ENCODE assay signal across 10 cellular contexts in genomic region chr18:36149514-36150289, GRCh38. TPM values are rescaled to one million over a fixed set of nuclear protein-coding genes. Genes with fewer than 3 reads are reported as not detected.
DNase-seq lines count a peak whose midpoint lies in the region; ATAC-seq and TF ChIP-seq lines count a peak whose summit lies in the region.
"Had no signal": no experiment of that assay in that cellular context is flagged by ENCODE, and none has a peak within 500 bp of the region (broad histone marks: within the 10 kb centered on the region; RNA-seq: fewer than 3 reads in every experiment).

No MANE protein-coding gene starts in this region.

- intact Hi-C loops in tibial artery (cut with DNase I; ENCODE audit: low total_unique reads), result no loop called here

- H3K9me2 ChIP-seq in Karpas-422 (replicated peaks; ENCODE audit: insufficient read depth, low read length), result no peaks in the 10 kb centered on the region

- no peak overlapping the region for H3K4me3 Mint-ChIP-seq in T-cell

- H3K27me3 Mint-ChIP-seq in T-cell, result no peaks in the 10 kb centered on the region

- H3K9me3 Mint-ChIP-seq in T-cell, result no peaks in the 10 kb centered on the region

- H3K79me2 ChIP-seq in Karpas-422 (ENCODE audit: low read length), result peaks cover 19% of the 10 kb centered on the region

- peaks cover 80% of the 10 kb centered on the region for H3K36me3 ChIP-seq in Karpas-422 (ENCODE audit: insufficient read depth, low read length)
- H3K36me3 ChIP-seq in tibial artery, result peaks cover 77 to 100% (median 80%) of the 10 kb centered on the region in 3 donors

- TF ChIP-seq CTCF in GM13976 (IDR thresholded peaks at IDR 0.05; ENCODE audit: borderline replicate concordance, control extremely low read depth, extremely low read depth, insufficient read depth, missing control alignments) (no peak), tibial artery (IDR thresholded peaks at IDR 0.05) (no peak)

- H3K27me3 ChIP-seq in Karpas-422 (ENCODE audit: low read length) (no peaks in the 10 kb centered on the region), tibial artery (no peaks in the 10 kb centered on the region)

- H3K4me2 ChIP-seq in Karpas-422 (ENCODE audit: low read depth, low read length, poor library complexity, severe bottlenecking), result peak overlapping the region; percentile 62

- in situ Hi-C loops in GM13976 (cut with MboI; ENCODE audit: low sequenced_read_pairs, unreplicated experiment), result no loop called here

- no peak overlapping the region for H2AFZ ChIP-seq in Karpas-422 (ENCODE audit: low read length)

- peak overlapping the region; percentile 38; the same call in 1 of the 2 replicates for H3K4me3 ChIP-seq in Karpas-422 (ENCODE audit: low read length)
- no peak overlapping the region for H3K4me3 ChIP-seq in tibial artery

- H4K20me1 ChIP-seq in Karpas-422 (ENCODE audit: insufficient read depth, low read depth, low read length), result no peaks in the 10 kb centered on the region

- no peak overlapping the region for H3K27ac Mint-ChIP-seq in T-cell

- peak; percentile 99 for ATAC-seq in GM19351 (IDR thresholded peaks at IDR 0.05; ENCODE audit: unreplicated experiment)
- ATAC-seq in HG02870 (IDR thresholded peaks at IDR 0.05; ENCODE audit: unreplicated experiment), result peak; percentile 96
- no peak for ATAC-seq in T-cell (replicated peaks in 1 of 4)

- CTCF ChIA-PET in T-cell (lab: Charles Lee), result no interaction called here

- peaks cover 36% of the 10 kb centered on the region for H3K4me1 ChIP-seq in Karpas-422 (ENCODE audit: low read length)
- no peaks in the 10 kb centered on the region for H3K4me1 ChIP-seq in tibial artery

- H3K27ac ChIP-seq in Karpas-422 (ENCODE audit: low read length), result peak overlapping the region; percentile 88
- no peak overlapping the region for H3K27ac ChIP-seq in tibial artery
- H3K27ac ChIP-seq: HL-60 had no signal

- POLR2A ChIA-PET in T-cell (lab: Charles Lee), result interaction anchor here (0.5 to 0.6 kb wide), 2 partner anchors 8 to 26 kb away, joined by 3 read pairs; no protein-coding TSS in a partner anchor

- peak; percentile 49 for DNase-seq in GM13976 (ENCODE audit: low spot score)
- peak; percentile 89 for DNase-seq in Karpas-422
- DNase-seq in LoVo (ENCODE audit: low spot score), result no peak
- DNase-seq in H4 (ENCODE audit: low spot score), result no peak
- no peak for DNase-seq in T-cell
- DNase-seq in tibial artery, result no peak
- DNase-seq: activated naive CD4-positive, alpha-beta T cell had no signal

- H3K4me1 Mint-ChIP-seq in T-cell, result peaks cover 5 to 19% (median 13%) of the 10 kb centered on the region in 3 donors

- no peaks in the 10 kb centered on the region for H3K9me3 ChIP-seq in Karpas-422 (ENCODE audit: low read length)
- no peaks in the 10 kb centered on the region for H3K9me3 ChIP-seq in tibial artery

- peaks cover 60% of the 10 kb centered on the region for H3K36me3 Mint-ChIP-seq in T-cell

- H3K9ac ChIP-seq in Karpas-422 (ENCODE audit: low read length), result peak overlapping the region; percentile 59

RNA-seq across cellular contexts. Expression of gene ELP2, which starts 20.0 kb away (rescaled TPM):
- total RNA-seq in Karpas-422 (2014; rRNA removed; shearing (Covaris generic); ENCODE audit: low replicate concordance), result 124 and 167 TPM in 2 replicates
- total RNA-seq in H4 (2014; rRNA removed; shearing (Covaris generic)), result 41.3 and 62.3 TPM in 2 replicates
- 100 to 1,000 TPM; 109 to 156 (median 150) TPM for total RNA-seq in T-cell

RNA-seq across cellular contexts. Expression of gene SLC39A6, which starts 20.6 kb away (rescaled TPM):
- 72.6 and 114 TPM in 2 replicates for total RNA-seq in Karpas-422 (2014; rRNA removed; shearing (Covaris generic); ENCODE audit: low replicate concordance)
- total RNA-seq in H4 (2014; rRNA removed; shearing (Covaris generic)), result 79.4 and 82.4 TPM in 2 replicates
- total RNA-seq in T-cell, result 10 to 100 TPM; 14.3 to 18.3 (median 16.8) TPM

RNA-seq across cellular contexts. Expression of gene MOCOS, which starts 37.6 kb away (rescaled TPM):
- not detected in 2 replicates for total RNA-seq in Karpas-422 (2014; rRNA removed; shearing (Covaris generic); ENCODE audit: low replicate concordance)
- 18.7 and 19.0 TPM in 2 replicates for total RNA-seq in H4 (2014; rRNA removed; shearing (Covaris generic))
- total RNA-seq in T-cell, result under 1 TPM; 0.05 to 0.47 (median 0.16) TPM

Comparison
In these comparisons a context has a peak if more than half of its experiments do, and no peak if none do; other contexts are left out.
1. DNase-seq: peak in GM13976 (single experiment) and Karpas-422 (single experiment); none in LoVo (single experiment), H4 (single experiment), T-cell (0 of 34) and tibial artery (0 of 2).
2. ATAC-seq: peak in GM19351 (single experiment) and HG02870 (single experiment); none in T-cell (0 of 4).
3. RNA of gene MOCOS, which starts 37.6 kb away (total RNA-seq): 18.7 to 19.0 TPM in H4; 0.05 to 0.47 TPM in T-cell and not detected in Karpas-422; every median in the first group is over 10 times any median in the second.